ENCODE assay signal across 8 cellular contexts in the genomic region with DNA sequence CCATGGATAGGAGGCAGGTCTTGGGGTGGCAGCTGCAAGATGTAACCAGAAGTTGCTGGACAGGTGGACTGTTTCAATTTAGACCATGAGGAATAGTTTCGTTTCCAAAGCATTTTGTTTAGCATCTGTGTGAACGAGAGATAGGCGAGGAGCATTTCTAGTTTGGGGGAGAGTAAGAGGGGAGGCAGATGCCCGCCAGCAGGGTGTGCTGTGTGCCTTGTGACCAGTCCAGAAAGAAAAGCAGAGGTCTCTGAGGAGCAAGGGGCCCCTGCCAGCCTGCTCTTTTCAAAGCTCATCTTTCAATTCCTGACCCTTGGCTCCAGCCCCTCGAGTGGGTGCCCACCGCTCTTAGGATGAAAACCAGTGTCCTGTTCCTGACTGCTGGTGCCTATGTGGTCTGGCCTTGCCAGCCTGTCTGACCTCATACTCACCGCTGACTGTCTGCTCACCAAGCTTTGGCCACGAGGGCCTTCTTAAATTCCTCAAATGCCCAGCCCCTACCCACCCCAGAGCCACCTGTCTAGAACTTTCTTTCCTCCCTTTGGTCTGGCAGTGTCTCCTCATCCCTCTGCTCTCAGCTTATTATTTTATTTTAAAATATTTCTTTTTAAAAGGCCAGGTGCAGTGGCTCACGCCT. TPM values are rescaled to one million over a fixed set of nuclear protein-coding genes. Genes with fewer than 3 reads are reported as not detected.
A peak's percentile ranks its signal among the peaks of the same experiment; 100 is the strongest.
DNase-seq lines count a peak whose midpoint lies in the region; ATAC-seq and TF ChIP-seq lines count a peak whose summit lies in the region.

No MANE protein-coding gene starts in this region.

- no peak overlapping the region for H3K14ac ChIP-seq in neuronal stem cell (ENCODE audit: low read length)

- H3K18ac ChIP-seq in neuronal stem cell (ENCODE audit: low read length), result peak overlapping the region; percentile 7

- H2AK5ac ChIP-seq in neuronal stem cell (ENCODE audit: low read depth, low read length), result no peak overlapping the region

- ATAC-seq in left colon, result no peak

- H3K9me2 ChIP-seq in MM.1S (replicated peaks; ENCODE audit: insufficient read depth, low read length), result no peaks in the 10 kb centered on the region

- peaks cover 4% of the 10 kb centered on the region for H3K79me1 ChIP-seq in neuronal stem cell (ENCODE audit: low read depth, low read length)

- no peak overlapping the region for H2BK5ac ChIP-seq in neuronal stem cell (ENCODE audit: low read length)

- no peak overlapping the region for H2BK15ac ChIP-seq in neuronal stem cell (ENCODE audit: low read length)

- peak; percentile 72 for TF ChIP-seq CTCF in MM.1S (IDR thresholded peaks at IDR 0.05; ENCODE audit: low read length)

- H2BK120ac ChIP-seq in neuronal stem cell (ENCODE audit: low read depth, low read length), result no peak overlapping the region

- no peak overlapping the region for H4K91ac ChIP-seq in neuronal stem cell (ENCODE audit: low read depth, low read length, poor library complexity)

- H3K4me1 ChIP-seq in MM.1S (ENCODE audit: low read length), result peaks cover 27% of the 10 kb centered on the region
- peaks cover 3 to 9% of the 10 kb centered on the region in 2 donors for H3K4me1 ChIP-seq in neuronal stem cell (ENCODE audit: control insufficient read depth in 2 of 2, insufficient read depth in 1 of 2, low read depth in 1 of 2, low read length in 2 of 2)

- intact Hi-C loops in left colon (cut with DNase I, micrococcal nuclease), result no loop called here

- no peaks in the 10 kb centered on the region for H4K20me1 ChIP-seq in MM.1S (ENCODE audit: insufficient read depth, low read length)

- H2BK12ac ChIP-seq in neuronal stem cell (ENCODE audit: low read length), result no peak overlapping the region

- H3K4me3 ChIP-seq in MM.1S (ENCODE audit: low read length) (no peak overlapping the region), neuronal stem cell (ENCODE audit: low read length in 2 of 2) (no peak overlapping the region)

- H3K9me3 ChIP-seq in MM.1S (replicated peaks; ENCODE audit: insufficient read depth, low read length), result no peaks in the 10 kb centered on the region
- no peaks in the 10 kb centered on the region for H3K9me3 ChIP-seq in neuronal stem cell (replicated peaks in 1 of 2; ENCODE audit: control insufficient read depth in 2 of 2, insufficient read depth in 1 of 2, low read depth in 1 of 2, low read length in 2 of 2)

- H3K27ac ChIP-seq in MM.1S (ENCODE audit: low read length) (no peak overlapping the region), neuronal stem cell (replicated peaks; ENCODE audit: low read length) (no peak overlapping the region)

- H3K4me2 ChIP-seq in MM.1S (ENCODE audit: low read depth, low read length), result no peak overlapping the region
- H3K4me2 ChIP-seq in neuronal stem cell (ENCODE audit: insufficient read depth, low read length, poor library complexity, severe bottlenecking), result no peak overlapping the region

- no peak overlapping the region for H2AFZ ChIP-seq in MM.1S (ENCODE audit: low read length)
- H2AFZ ChIP-seq in neuronal stem cell (ENCODE audit: low read length), result no peak overlapping the region

- no peaks in the 10 kb centered on the region for H3K79me2 ChIP-seq in MM.1S (ENCODE audit: low read length)

- H3K36me3 ChIP-seq in MM.1S (replicated peaks; ENCODE audit: insufficient read depth, low read length) (no peaks in the 10 kb centered on the region), neuronal stem cell (replicated peaks in 1 of 2; ENCODE audit: control insufficient read depth in 2 of 2, insufficient read depth in 2 of 2, low read length in 2 of 2) (peaks cover 7 to 9% of the 10 kb centered on the region in 2 donors)

- no peak overlapping the region for H3K4ac ChIP-seq in neuronal stem cell (ENCODE audit: low read length)

- H3F3A ChIP-seq in MM.1S (ENCODE audit: insufficient read depth, low read length), result peaks cover 19% of the 10 kb centered on the region

- DNase-seq in DMS153 treated with DMSO at 0.1 percent for 48 hours (lab: John Stamatoyannopoulos, UW; ENCODE audit: unreplicated experiment) (peak; percentile 33), DMS153 (lab: John Stamatoyannopoulos, UW) (no peak), MM.1S (peak; percentile 57), astrocyte of the hippocampus (ENCODE audit: low read depth, low spot score) (peak; percentile 36), neuronal stem cell (ENCODE audit: low spot score) (peak; percentile 38), NCI-H446 treated with DMSO at 0.1 percent for 48 hours (lab: John Stamatoyannopoulos, UW) (no peak), left colon (no peak), GM03348 (ENCODE audit: low spot score) (no peak)

- no peak overlapping the region for H4K8ac ChIP-seq in neuronal stem cell (ENCODE audit: low read depth, low read length)

- peaks cover 12% of the 10 kb centered on the region; the same call in 1 of the 2 replicates for H3K27me3 ChIP-seq in MM.1S (replicated peaks; ENCODE audit: insufficient read depth, low read length)
- H3K27me3 ChIP-seq in neuronal stem cell (ENCODE audit: control insufficient read depth in 3 of 3, insufficient read depth in 3 of 3, low read depth in 1 of 3, low read length in 3 of 3), result no peaks in the 10 kb centered on the region

- WGBS in neuronal stem cell (ENCODE audit: extremely low coverage in 2 of 2, insufficient read length in 2 of 2, insufficient replicate concordance in 1 of 2), 2 donors, result no CpG with 5 or more reads among the region's 9 CpGs

- H3K9ac ChIP-seq in MM.1S (ENCODE audit: low read length) (no peak overlapping the region), neuronal stem cell (ENCODE audit: low read depth, low read length, poor library complexity) (no peak overlapping the region)

- no peak overlapping the region for H3K23ac ChIP-seq in neuronal stem cell (ENCODE audit: low read depth, low read length, poor library complexity)

RNA-seq across cellular contexts. Expression of a gene that starts 8.5 kb away (rescaled TPM):
- polyA plus RNA-seq in neuronal stem cell (2013, experiment 1 of 2), result 36.2 TPM
- 35.5 TPM for polyA plus RNA-seq in neuronal stem cell (2013, experiment 2 of 2)
- 100 to 1,000 TPM; 274 to 381 TPM for total RNA-seq in left colon

RNA-seq across cellular contexts. Expression of a gene that starts 48.6 kb away (rescaled TPM):
- 2.4 TPM for polyA plus RNA-seq in neuronal stem cell (2013, experiment 1 of 2)
- polyA plus RNA-seq in neuronal stem cell (2013, experiment 2 of 2), result 2.5 TPM
- total RNA-seq in left colon, result 1 to 10 TPM; 1.9 to 4.8 TPM

Comparison
In these comparisons a context has a peak if more than half of its experiments do, and no peak if none do; other contexts are left out.
1. DNase-seq: peak in DMS153 treated with DMSO at 0.1 percent for 48 hours (single experiment), MM.1S (single experiment), astrocyte of the hippocampus (single experiment) and neuronal stem cell (single experiment); none in DMS153 (single experiment), NCI-H446 treated with DMSO at 0.1 percent for 48 hours (single experiment), left colon (0 of 2) and GM03348 (single experiment).